Comparison of ENCODE assay signal across 18 cellular contexts in genomic region chr12:131130311-131130911, GRCh38.
A peak's percentile ranks its signal among the peaks of the same experiment; 100 is the strongest.
DNase-seq lines count a peak whose midpoint lies in the region; ATAC-seq lines count a peak whose summit lies in the region.
"Had no signal": no experiment of that assay in that cellular context is flagged by ENCODE, and none has a peak within 500 bp of the region (broad histone marks: within the 10 kb centered on the region; RNA-seq: fewer than 3 reads in every experiment).

No MANE protein-coding gene starts in this region.

- intact Hi-C loops in posterior vena cava (cut with DNase I), result loop anchor here in 1 of 2 donors (5.0 kb wide), 1 partner anchor 213 kb away; no protein-coding TSS in a partner anchor

- ATAC-seq in stimulated activated naive CD8-positive, alpha-beta T cell treated with anti-CD3 and anti-CD28 coated beads, Interleukin-15, amount 100 ng/mL, for 72 hours, result peak; percentile 36
- ATAC-seq in stimulated activated naive CD8-positive, alpha-beta T cell treated with anti-CD3 and anti-CD28 coated beads, Interleukin-15, Interleukin-2, amounts not matched to agents 100 U/mL and 50 U/mL, for 24 hours, result no peak
- ATAC-seq in HG03469 (IDR thresholded peaks at IDR 0.05; ENCODE audit: unreplicated experiment), result no peak
- ATAC-seq: HepG2 had no signal

- peaks cover 10% of the 10 kb centered on the region for H3K4me1 Mint-ChIP-seq in stimulated activated naive CD8-positive, alpha-beta T cell treated with anti-CD3 and anti-CD28 coated beads, Interleukin-15, amount 100 ng/mL, for 72 hours

- H3K27me3 Mint-ChIP-seq in stimulated activated naive CD8-positive, alpha-beta T cell treated with anti-CD3 and anti-CD28 coated beads, Interleukin-15, amount 100 ng/mL, for 72 hours, result peaks cover 9% of the 10 kb centered on the region

- H3K4me3 Mint-ChIP-seq in stimulated activated naive CD8-positive, alpha-beta T cell treated with anti-CD3 and anti-CD28 coated beads, Interleukin-15, amount 100 ng/mL, for 72 hours, result no peak overlapping the region

- DNase-seq in stimulated activated naive CD8-positive, alpha-beta T cell treated with anti-CD3 and anti-CD28 coated beads, Interleukin-15, amount 100 ng/mL, for 72 hours, result no peak
- no peak for DNase-seq in stimulated activated naive CD8-positive, alpha-beta T cell treated with anti-CD3 and anti-CD28 coated beads, Interleukin-15, Interleukin-2, amounts not matched to agents 100 U/mL and 50 U/mL, for 24 hours
- peak; percentile 54 for DNase-seq in islet precursor cell
- peak; percentile 64 for DNase-seq in posterior vena cava (ENCODE audit: low spot score)
- DNase-seq in activated CD4-positive, CD25-positive, alpha-beta regulatory T cell (lab: John Stamatoyannopoulos, UW), result no peak
- no peak for DNase-seq in SHP77 (lab: John Stamatoyannopoulos, UW)
- DNase-seq: C1 segment of cervical spinal cord, DND-41, GDM1, KG1, NCI-H1048, NCI-H1436 treated with DMSO at 0.1 percent for 48 hours, NCI-H2081, NCI-H510A, NCI-H82, PC-9 had no signal

- peaks cover 4 to 8% of the 10 kb centered on the region in 2 donors for H3K9me3 Mint-ChIP-seq in stimulated activated naive CD8-positive, alpha-beta T cell treated with anti-CD3 and anti-CD28 coated beads, Interleukin-15, amount 100 ng/mL, for 72 hours

- H3K27ac Mint-ChIP-seq in stimulated activated naive CD8-positive, alpha-beta T cell treated with anti-CD3 and anti-CD28 coated beads, Interleukin-15, amount 100 ng/mL, for 72 hours, result peak overlapping the region in 1 of 2 donors; percentile 84

Comparison
In these comparisons a context has a peak if more than half of its experiments do, and no peak if none do; other contexts are left out.
1. DNase-seq: peak in islet precursor cell (single experiment) and posterior vena cava (single experiment); none in stimulated activated naive CD8-positive, alpha-beta T cell treated with anti-CD3 and anti-CD28 coated beads, Interleukin-15, amount 100 ng/mL, for 72 hours (0 of 2), stimulated activated naive CD8-positive, alpha-beta T cell treated with anti-CD3 and anti-CD28 coated beads, Interleukin-15, Interleukin-2, amounts not matched to agents 100 U/mL and 50 U/mL, for 24 hours (single experiment), activated CD4-positive, CD25-positive, alpha-beta regulatory T cell (0 of 4) and SHP77 (0 of 2).